22 cellular contexts compared by ENCODE assay signal in the genomic region with DNA sequence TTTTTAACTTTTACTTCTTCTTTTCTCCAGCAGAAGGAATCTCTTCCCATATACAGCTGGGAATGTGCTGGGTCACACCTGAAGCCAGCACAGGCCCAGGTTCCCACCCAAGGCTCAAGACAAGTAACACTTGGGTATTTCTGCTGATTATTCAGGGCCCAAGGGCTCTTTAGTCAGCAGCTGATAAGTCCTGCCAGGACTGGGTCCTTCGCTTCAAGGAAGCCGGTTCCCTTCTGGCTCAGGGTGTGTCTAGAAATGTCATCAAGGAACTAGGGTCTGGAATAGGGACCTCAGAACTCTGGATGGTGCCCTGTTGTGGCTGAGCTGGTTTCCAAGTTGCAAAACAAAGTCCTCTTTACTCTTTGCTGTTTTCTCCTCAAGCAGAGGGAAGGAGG. TPM values are rescaled to one million over a fixed set of nuclear protein-coding genes. Genes with fewer than 3 reads are reported as not detected.
"Had no signal": no experiment of that assay in that cellular context is flagged by ENCODE, and none has a peak within 500 bp of the region (broad histone marks: within the 10 kb centered on the region; RNA-seq: fewer than 3 reads in every experiment).

No MANE protein-coding gene starts in this region.

- H2AFZ ChIP-seq: parathyroid adenoma had no signal

- H3K27me3 ChIP-seq: gastroesophageal sphincter, right lobe of liver, tibial artery had no signal

- DNase-seq: effector memory CD4-positive, alpha-beta T cell; glutamatergic neuron; immature natural killer cell; kidney; left cardiac atrium; left ventricle myocardium superior; mesendoderm; naive B cell; psoas muscle; retina; right lobe of liver; stimulated activated CD4-positive, alpha-beta T cell treated with anti-CD3 and anti-CD28 coated beads, Interleukin-4, amount 100 ng/mL, for 1 hour; stimulated activated CD8-positive, alpha-beta memory T cell treated with anti-CD3 and anti-CD28 coated beads, Interleukin-4, amount 100 ng/mL, for 48 hours; tibial artery had no signal

- FAIRE-seq: endometrium, kidney had no signal

- H3K9ac ChIP-seq: parathyroid adenoma had no signal

- ATAC-seq: gastroesophageal sphincter; left cardiac atrium; left ventricle myocardium superior; psoas muscle; right lobe of liver; stimulated activated effector memory CD8-positive, alpha-beta T cell treated with anti-CD3 and anti-CD28 coated beads, Interleukin-12 subunit alpha, Interleukin-12 subunit beta, amount 100 ng/mL, for 72 hours had no signal

- H3K4me3 ChIP-seq: gastroesophageal sphincter, psoas muscle, right lobe of liver, tibial artery had no signal

- H3K27ac ChIP-seq: gastroesophageal sphincter, parathyroid adenoma, psoas muscle, right lobe of liver, tibial artery had no signal

- H3K9me3 ChIP-seq: right lobe of liver, tibial artery had no signal

- H3K36me3 ChIP-seq: gastroesophageal sphincter, right lobe of liver, tibial artery had no signal

- H3K4me1 ChIP-seq: gastroesophageal sphincter, parathyroid adenoma, psoas muscle, right lobe of liver, tibial artery had no signal

- H3K79me2 ChIP-seq: parathyroid adenoma had no signal

RNA-seq across cellular contexts. Expression of a gene that starts 27.0 kb away (rescaled TPM):
- total RNA-seq: kidney, left ventricle myocardium superior, right lobe of liver, urinary bladder had no signal
- polyA plus RNA-seq: immature natural killer cell, urinary bladder had no signal

RNA-seq across cellular contexts. Expression of a gene that starts 47.2 kb away (rescaled TPM):
- total RNA-seq: fibroblast of lung, kidney, left cardiac atrium, left ventricle myocardium superior, lung microvascular endothelial cell, temporal lobe had no signal
- polyA plus RNA-seq: immature natural killer cell, psoas muscle, urinary bladder had no signal
